In genomic region chr5:150567031-150567680, GRCh38 we compare ENCODE assay signal across 13 cellular contexts. TPM values are rescaled to one million over a fixed set of nuclear protein-coding genes. Genes with fewer than 3 reads are reported as not detected.
DNase-seq lines count a peak whose midpoint lies in the region; ATAC-seq and TF ChIP-seq lines count a peak whose summit lies in the region.
"Had no signal": no experiment of that assay in that cellular context is flagged by ENCODE, and none has a peak within 500 bp of the region (broad histone marks: within the 10 kb centered on the region; RNA-seq: fewer than 3 reads in every experiment).

No MANE protein-coding gene starts in this region.

- no peaks in the 10 kb centered on the region for H3K4me1 ChIP-seq in right atrium auricular region
- peaks cover 0 to 6% of the 10 kb centered on the region in 2 donors for H3K4me1 ChIP-seq in adrenal gland (replicated peaks in 1 of 2)
- no peaks in the 10 kb centered on the region for H3K4me1 ChIP-seq in aorta (ENCODE audit: control insufficient read depth in 1 of 2, insufficient read depth in 2 of 2, low read length in 2 of 2)
- H3K4me1 ChIP-seq: parathyroid adenoma had no signal

- 45 to 55% (median 49%) methylated on average over 3 of the region's 3 CpGs for WGBS in adrenal gland, 4 donors
- WGBS in aorta, 2 donors, result 64 to 67% methylated on average over 3 of the region's 3 CpGs

- H3K27me3 ChIP-seq in right atrium auricular region (no peaks in the 10 kb centered on the region), adrenal gland (no peaks in the 10 kb centered on the region), aorta (ENCODE audit: control insufficient read depth in 1 of 2, insufficient read depth in 2 of 2, low read length in 1 of 2) (no peaks in the 10 kb centered on the region)
- H3K27me3 ChIP-seq: transverse colon had no signal

- TF ChIP-seq CTCF in right atrium auricular region (IDR thresholded peaks at IDR 0.05) (no peak), adrenal gland (IDR thresholded peaks at IDR 0.05) (no peak)

- no peak for TF ChIP-seq POLR2A in adrenal gland (IDR thresholded peaks at IDR 0.05)

- H3K36me3 ChIP-seq in right atrium auricular region, result no peaks in the 10 kb centered on the region
- no peaks in the 10 kb centered on the region for H3K36me3 ChIP-seq in adrenal gland (replicated peaks in 1 of 2)
- H3K36me3 ChIP-seq in aorta (ENCODE audit: control insufficient read depth in 1 of 2, insufficient read depth in 2 of 2, low read length in 1 of 2), result no peaks in the 10 kb centered on the region
- H3K36me3 ChIP-seq: transverse colon had no signal

- no peaks in the 10 kb centered on the region for H3K9me3 ChIP-seq in right atrium auricular region
- no peaks in the 10 kb centered on the region for H3K9me3 ChIP-seq in adrenal gland (replicated peaks in 1 of 3)
- no peaks in the 10 kb centered on the region for H3K9me3 ChIP-seq in aorta (ENCODE audit: control insufficient read depth, low read length)
- H3K9me3 ChIP-seq: transverse colon had no signal

- H3K27ac ChIP-seq in right atrium auricular region (no peak overlapping the region), adrenal gland (peak overlapping the region in 3 of 5 donors; percentile 2 to 56 (median 14)), aorta (ENCODE audit: low read depth in 1 of 2, low read length in 2 of 2) (no peak overlapping the region)
- H3K27ac ChIP-seq: parathyroid adenoma, transverse colon had no signal

- H3K4me3 ChIP-seq in right atrium auricular region, result no peak overlapping the region
- H3K4me3 ChIP-seq in adrenal gland, result no peak overlapping the region
- H3K4me3 ChIP-seq in aorta (ENCODE audit: low read length in 2 of 2), result no peak overlapping the region
- H3K4me3 ChIP-seq: transverse colon had no signal

- intact Hi-C loops in Right ventricle myocardium inferior (cut with DNase I), result no loop called here
- intact Hi-C loops in adrenal gland (cut with DNase I), result no loop called here
- intact Hi-C loops in aorta (cut with DNase I), result no loop called here

- no peak for DNase-seq in Right ventricle myocardium inferior (ENCODE audit: missing footprints)
- no peak for DNase-seq in right atrium auricular region (ENCODE audit: low spot score)
- DNase-seq in adrenal gland, result peak in 1 of 7 donors; percentile 61
- DNase-seq in iris pigment epithelial cell (ENCODE audit: low read depth), result peak; percentile 94
- peak in 1 of 2 donors; percentile 21 for DNase-seq in aorta
- DNase-seq in Ammon's horn (ENCODE audit: low spot score), result no peak
- DNase-seq: activated CD4-positive, alpha-beta T cell treated with anti-CD3 and anti-CD28 coated beads, Interleukin-2, amount 50 U/mL, for 4 hours; GDM1; islet precursor cell; transverse colon had no signal

- ATAC-seq in Right ventricle myocardium inferior (peak; percentile 91), aorta (ENCODE audit: low FRiP score) (peak; percentile 60), HG03159 (IDR thresholded peaks at IDR 0.05; ENCODE audit: unreplicated experiment) (no peak), GM18909 (IDR thresholded peaks at IDR 0.05; ENCODE audit: poor library complexity, unreplicated experiment) (no peak)

RNA-seq across cellular contexts. Expression of gene NDST1, which starts 59.2 kb away (rescaled TPM):
- 60.4 TPM for total RNA-seq in Right ventricle myocardium inferior
- 10 to 100 TPM; 81.4 to 91.8 TPM for total RNA-seq in right atrium auricular region
- 100 to 1,000 TPM in 6 of 8 donors, 10 to 100 TPM in 2; 80.7 to 154 (median 106) TPM for total RNA-seq in adrenal gland
- polyA plus RNA-seq in adrenal gland, result 10 to 100 TPM in 2 of 3 donors, 1 to 10 TPM in 1; 9.6 to 37.5 (median 21.1) TPM
- 100 to 1,000 TPM in 1 of 2 donors, 10 to 100 TPM in 1; 74.0 to 116 TPM for total RNA-seq in aorta
- polyA plus RNA-seq in aorta, result 10 to 100 TPM; 10.4 to 12.1 TPM

Comparison
In these comparisons a context has a peak if more than half of its experiments do, and no peak if none do; other contexts are left out.
1. ATAC-seq: peak in Right ventricle myocardium inferior (single experiment) and aorta (single experiment); none in HG03159 (single experiment) and GM18909 (single experiment).
2. H3K27ac ChIP-seq: peak in adrenal gland (3 of 5); none in right atrium auricular region (0 of 2) and aorta (0 of 2).